In the genomic region with DNA sequence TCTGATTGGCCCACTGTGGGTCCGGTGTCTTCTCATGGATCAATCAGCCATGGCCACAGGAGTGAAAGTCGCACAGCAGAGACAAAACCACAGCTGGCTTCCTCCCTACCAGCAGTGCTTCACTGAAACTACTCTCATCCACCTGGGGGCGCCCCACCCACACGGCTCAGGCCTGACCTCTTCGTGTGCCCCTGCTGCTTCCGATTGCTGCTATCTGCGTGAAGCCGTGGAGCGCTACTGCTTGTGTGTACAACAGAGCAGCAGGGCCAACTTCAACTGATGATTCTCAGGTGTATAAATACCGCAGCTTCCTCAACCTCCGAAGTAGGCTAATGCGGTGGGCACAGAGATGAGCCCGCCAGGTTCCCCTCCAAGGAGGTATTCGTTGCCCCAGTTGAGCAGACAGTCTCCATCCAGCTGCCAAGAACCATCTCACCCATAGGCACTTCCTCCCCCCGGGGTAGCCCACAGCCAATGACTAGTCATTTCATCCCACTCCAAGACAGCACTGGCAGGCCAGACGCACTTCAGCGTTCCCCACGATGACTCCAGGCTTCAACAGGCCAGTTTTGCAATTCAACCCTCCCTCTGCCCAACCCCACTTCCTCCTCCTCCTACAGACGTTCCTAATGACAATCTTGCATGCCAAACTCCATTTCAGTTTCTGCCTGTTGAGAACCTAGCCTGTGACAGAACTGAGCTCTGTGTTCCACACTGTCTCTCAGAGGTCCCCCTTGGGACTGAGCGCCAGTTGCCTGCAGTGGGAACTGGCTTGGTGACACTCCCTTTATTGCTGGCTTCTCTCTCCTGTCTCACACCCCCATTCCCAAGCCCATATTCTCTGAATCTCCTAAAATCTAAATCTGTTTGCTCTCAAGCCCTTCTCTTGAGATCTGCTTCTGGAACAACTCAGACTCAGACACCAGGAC, we compare ENCODE assay signal across 8 cellular contexts. TPM values are rescaled to one million over a fixed set of nuclear protein-coding genes. Genes with fewer than 3 reads are reported as not detected.
DNase-seq lines count a peak whose midpoint lies in the region; ATAC-seq and TF ChIP-seq lines count a peak whose summit lies in the region.

No MANE protein-coding gene starts in this region.

- H3K9ac ChIP-seq in endodermal cell (ENCODE audit: extremely low read depth, low read length, poor library complexity, severe bottlenecking): no peak overlapping the region
- H3K9ac ChIP-seq in PC-3 (ENCODE audit: low read length): no peak overlapping the region

- no TSS peak for BruUV-seq in Calu3 (replicated peaks; lab: Mats Ljungman, UMichigan)
- BruUV-seq in PC-3 (replicated peaks; lab: Mats Ljungman, UMichigan): no TSS peak

- CTCF ChIA-PET in Calu3 (lab: Charles Lee) (no interaction called here), PC-3 (lab: Charles Lee) (no interaction called here)
- CTCF ChIA-PET in activated CD4-positive, alpha-beta T cell treated with anti-CD3 and anti-CD28 coated beads, Interleukin-2, amount 10 ng/mL, durations not matched to agents 7 days and 5 days (lab: Charles Lee): interaction anchor here (0.5 to 1.3 kb wide), 8 partner anchors 9 to 343 kb away, joined by 3 to 7 read pairs (median 3); no protein-coding TSS in a partner anchor

- H3K4me3 Mint-ChIP-seq in Calu3 (ENCODE audit: low read depth, unreplicated experiment): no peak overlapping the region
- H3K4me3 Mint-ChIP-seq in activated CD4-positive, alpha-beta T cell treated with anti-CD3 and anti-CD28 coated beads, Interleukin-2, amount 10 ng/mL, durations not matched to agents 7 days and 5 days: no peak overlapping the region
- H3K4me3 Mint-ChIP-seq in endodermal cell: no peak overlapping the region

- H3K4me1 Mint-ChIP-seq in Calu3 (ENCODE audit: low read depth, unreplicated experiment) (no peaks in the 10 kb centered on the region), endodermal cell (peaks cover 24% of the 10 kb centered on the region)
- H3K4me1 Mint-ChIP-seq in activated CD4-positive, alpha-beta T cell treated with anti-CD3 and anti-CD28 coated beads, Interleukin-2, amount 10 ng/mL, durations not matched to agents 7 days and 5 days: peaks cover 26% of the 10 kb centered on the region

- H3K4me3 ChIP-seq in endodermal cell (ENCODE audit: low read length): no peak overlapping the region
- H3K4me3 ChIP-seq in osteoblast (ENCODE audit: insufficient read depth, low read length): peak overlapping the region; percentile 6
- no peak overlapping the region for H3K4me3 ChIP-seq in upper lobe of right lung
- no peak overlapping the region for H3K4me3 ChIP-seq in PC-3 (ENCODE audit: low read length)

- H3K9me2 ChIP-seq in PC-3 (replicated peaks; ENCODE audit: low read length): no peaks in the 10 kb centered on the region

- TF ChIP-seq CTCF in Calu3 (IDR thresholded peaks at IDR 0.05; ENCODE audit: unreplicated experiment): no peak
- peak; percentile 77 for TF ChIP-seq CTCF in endodermal cell (conservative IDR thresholded peaks at IDR 0.05)
- TF ChIP-seq CTCF in osteoblast (IDR thresholded peaks at IDR 0.05; ENCODE audit: extremely low read depth, low read depth, low read length): no peak
- TF ChIP-seq CTCF in upper lobe of right lung (IDR thresholded peaks at IDR 0.05): no peak
- no peak; the same call in 1 of the 2 replicates for TF ChIP-seq CTCF in PC-3 (conservative IDR thresholded peaks at IDR 0.05; ENCODE audit: low read depth, low read length)

- ATAC-seq in GM21529 (IDR thresholded peaks at IDR 0.05; ENCODE audit: unreplicated experiment) (peak; percentile 81), upper lobe of right lung (peak; percentile 96), PC-3 (no peak)

- H3K27ac ChIP-seq in endodermal cell (ENCODE audit: low read depth, low read length) (no peak overlapping the region), osteoblast (ENCODE audit: low read depth, low read length) (peak overlapping the region; percentile 14), upper lobe of right lung (no peak overlapping the region), PC-3 (ENCODE audit: low read length) (no peak overlapping the region)

- H4K20me1 ChIP-seq in osteoblast (ENCODE audit: insufficient read depth, low read length) (peaks cover 2% of the 10 kb centered on the region), PC-3 (ENCODE audit: low read length) (no peaks in the 10 kb centered on the region)

- H3K9me3 Mint-ChIP-seq in Calu3 (ENCODE audit: low read depth, unreplicated experiment) (no peaks in the 10 kb centered on the region), endodermal cell (peaks cover 27% of the 10 kb centered on the region)
- peaks cover 3% of the 10 kb centered on the region for H3K9me3 Mint-ChIP-seq in activated CD4-positive, alpha-beta T cell treated with anti-CD3 and anti-CD28 coated beads, Interleukin-2, amount 10 ng/mL, durations not matched to agents 7 days and 5 days

- H3K27ac Mint-ChIP-seq in Calu3 (ENCODE audit: unreplicated experiment) (no peak overlapping the region), endodermal cell (no peak overlapping the region)
- H3K27ac Mint-ChIP-seq in activated CD4-positive, alpha-beta T cell treated with anti-CD3 and anti-CD28 coated beads, Interleukin-2, amount 10 ng/mL, durations not matched to agents 7 days and 5 days: peak overlapping the region; percentile 64

- H3K79me2 ChIP-seq in osteoblast (ENCODE audit: insufficient read depth, low read length) (no peaks in the 10 kb centered on the region), PC-3 (ENCODE audit: low read length) (no peaks in the 10 kb centered on the region)

- H3K36me3 Mint-ChIP-seq in Calu3 (ENCODE audit: insufficient read depth, unreplicated experiment): no peaks in the 10 kb centered on the region
- H3K36me3 Mint-ChIP-seq in activated CD4-positive, alpha-beta T cell treated with anti-CD3 and anti-CD28 coated beads, Interleukin-2, amount 10 ng/mL, durations not matched to agents 7 days and 5 days (ENCODE audit: low read depth): peaks cover 3% of the 10 kb centered on the region
- H3K36me3 Mint-ChIP-seq in endodermal cell (ENCODE audit: low read depth): no peaks in the 10 kb centered on the region

- H3K27me3 ChIP-seq in endodermal cell (ENCODE audit: control insufficient read depth, insufficient read depth, low read length, poor library complexity, severe bottlenecking) (no peaks in the 10 kb centered on the region), osteoblast (ENCODE audit: insufficient read depth, low read length) (peaks cover 52% of the 10 kb centered on the region), upper lobe of right lung (no peaks in the 10 kb centered on the region), PC-3 (ENCODE audit: low read length) (peaks cover 30% of the 10 kb centered on the region)

- H3K9me3 ChIP-seq in endodermal cell (ENCODE audit: control insufficient read depth, low read length): no peaks in the 10 kb centered on the region
- H3K9me3 ChIP-seq in osteoblast (ENCODE audit: low read depth, low read length): no peaks in the 10 kb centered on the region
- no peaks in the 10 kb centered on the region for H3K9me3 ChIP-seq in upper lobe of right lung
- H3K9me3 ChIP-seq in PC-3 (ENCODE audit: low read length): no peaks in the 10 kb centered on the region

- intact Hi-C loops in Calu3 (cut with micrococcal nuclease; ENCODE audit: unreplicated experiment): no loop called here
- intact Hi-C loops in upper lobe of right lung (cut with DNase I): no loop called here
- intact Hi-C loops in PC-3 (cut with micrococcal nuclease): no loop called here

- no peaks in the 10 kb centered on the region for H3F3A ChIP-seq in PC-3 (ENCODE audit: low read length, unreplicated experiment)

- WGBS in endodermal cell (ENCODE audit: insufficient coverage in 1 of 2, insufficient read length in 1 of 2), 2 experiments: 59 to 61% methylated on average over 10 to 20 of the region's 20 CpGs

- H3K27me3 Mint-ChIP-seq in Calu3 (ENCODE audit: unreplicated experiment) (peaks cover 69% of the 10 kb centered on the region), endodermal cell (ENCODE audit: insufficient read depth) (peaks cover 6% of the 10 kb centered on the region)
- H3K27me3 Mint-ChIP-seq in activated CD4-positive, alpha-beta T cell treated with anti-CD3 and anti-CD28 coated beads, Interleukin-2, amount 10 ng/mL, durations not matched to agents 7 days and 5 days: peaks cover 1% of the 10 kb centered on the region

- peak overlapping the region; percentile 79 for H2AFZ ChIP-seq in osteoblast (ENCODE audit: low read length)
- no peak overlapping the region for H2AFZ ChIP-seq in PC-3 (ENCODE audit: low read length)

- H3K4me1 ChIP-seq in endodermal cell (ENCODE audit: control insufficient read depth, insufficient read depth, low read length) (no peaks in the 10 kb centered on the region), osteoblast (ENCODE audit: insufficient read depth, low read length) (peaks cover 9% of the 10 kb centered on the region), upper lobe of right lung (no peaks in the 10 kb centered on the region), PC-3 (ENCODE audit: insufficient read depth, low read length) (peaks cover 6% of the 10 kb centered on the region; the same call in 1 of the 2 replicates)

- H3K4me2 ChIP-seq in osteoblast (ENCODE audit: insufficient read depth, low read length) (peak overlapping the region; percentile 63), PC-3 (ENCODE audit: low read length) (no peak overlapping the region)

- H3K36me3 ChIP-seq in endodermal cell (ENCODE audit: control insufficient read depth, insufficient read depth, low read length) (no peaks in the 10 kb centered on the region), osteoblast (ENCODE audit: insufficient read depth, low read length) (no peaks in the 10 kb centered on the region), upper lobe of right lung (no peaks in the 10 kb centered on the region), PC-3 (ENCODE audit: low read depth, low read length) (no peaks in the 10 kb centered on the region)

- POLR2A ChIA-PET in activated CD4-positive, alpha-beta T cell treated with anti-CD3 and anti-CD28 coated beads, Interleukin-2, amount 10 ng/mL, durations not matched to agents 7 days and 5 days (lab: Charles Lee): no interaction called here
- POLR2A ChIA-PET in PC-3 (lab: Charles Lee; ENCODE audit: unreplicated experiment): no interaction called here

- DNase-seq in Calu3 (peak; percentile 2), NCI-H1092 (lab: John Stamatoyannopoulos, UW) (peak; percentile 44), endodermal cell (peak; percentile 93), osteoblast (ENCODE audit: insufficient read length, low spot score, missing footprints) (peak; percentile 58), upper lobe of right lung (peak; percentile 80), PC-3 (no peak)
- DNase-seq in activated CD4-positive, alpha-beta T cell treated with anti-CD3 and anti-CD28 coated beads, Interleukin-2, amount 10 ng/mL, durations not matched to agents 7 days and 5 days: peak; percentile 77

RNA-seq across cellular contexts. Expression of gene ATP6AP2, which starts 41.3 kb away (rescaled TPM):
- total RNA-seq in Calu3 (2022) (157 and 167 TPM in 2 replicates), endodermal cell (10 to 100 TPM; 67.0 to 82.2 TPM), osteoblast (132 and 161 TPM in 2 replicates), upper lobe of right lung (130 TPM), PC-3 (2014; rRNA removed) (74.1 and 77.6 TPM in 2 replicates)
- total RNA-seq in activated CD4-positive, alpha-beta T cell treated with anti-CD3 and anti-CD28 coated beads, Interleukin-2, amount 10 ng/mL, durations not matched to agents 7 days and 5 days: 10 to 100 TPM; 72.3 to 76.5 TPM
- 75.2 TPM for polyA plus RNA-seq in endodermal cell (2013, experiment 1 of 2)
- polyA plus RNA-seq in endodermal cell (2013, experiment 2 of 2): 67.1 TPM
